11 cellular contexts compared by ENCODE assay signal in genomic region chr12:45987339-45987726, GRCh38. TPM values are rescaled to one million over a fixed set of nuclear protein-coding genes. Genes with fewer than 3 reads are reported as not detected.
DNase-seq lines count a peak whose midpoint lies in the region; ATAC-seq, FAIRE-seq and TF ChIP-seq lines count a peak whose summit lies in the region.
"Had no signal": no experiment of that assay in that cellular context is flagged by ENCODE, and none has a peak within 500 bp of the region (broad histone marks: within the 10 kb centered on the region; RNA-seq: fewer than 3 reads in every experiment).

No MANE protein-coding gene starts in this region.

- H3K9me3 ChIP-seq in left ventricle myocardium inferior (replicated peaks): no peaks in the 10 kb centered on the region
- no peaks in the 10 kb centered on the region for H3K9me3 ChIP-seq in hepatocyte (ENCODE audit: low read depth)
- H3K9me3 ChIP-seq in thoracic aorta: no peaks in the 10 kb centered on the region
- H3K9me3 ChIP-seq in kidney (ENCODE audit: control insufficient read depth in 1 of 2, low read length in 2 of 2): no peaks in the 10 kb centered on the region

- H3K27me3 ChIP-seq in left ventricle myocardium inferior (ENCODE audit: low read depth) (no peaks in the 10 kb centered on the region), hepatocyte (no peaks in the 10 kb centered on the region), thoracic aorta (replicated peaks; ENCODE audit: insufficient read depth) (no peaks in the 10 kb centered on the region)

- intact Hi-C loops in left ventricle myocardium inferior (cut with micrococcal nuclease) (no loop called here), cardiac septum (cut with DNase I) (no loop called here), kidney (cut with DNase I) (no loop called here)

- DNase-seq in left ventricle myocardium inferior (no peak), cardiac septum (ENCODE audit: low spot score) (no peak), hepatocyte (ENCODE audit: low spot score) (no peak), thoracic aorta (ENCODE audit: low spot score) (no peak), kidney (no peak), AML-193 (lab: John Stamatoyannopoulos, UW) (no peak)
- DNase-seq: activated CD4-positive, alpha-beta T cell treated with anti-CD3 and anti-CD28 coated beads, Interleukin-2, amount 50 U/mL, for 48 hours; COR-L47; NCI-H1092 treated with DMSO at 0.1 percent for 48 hours had no signal

- no peaks in the 10 kb centered on the region for H3K9me2 ChIP-seq in hepatocyte (replicated peaks; ENCODE audit: insufficient read depth)

- H3K4me2 ChIP-seq in hepatocyte: peak overlapping the region; percentile 84

- TF ChIP-seq CTCF in left ventricle myocardium inferior (IDR thresholded peaks at IDR 0.05; ENCODE audit: borderline replicate concordance) (no peak), VCaP (conservative IDR thresholded peaks at IDR 0.05) (no peak), hepatocyte (IDR thresholded peaks at IDR 0.05; ENCODE audit: poor library complexity) (no peak), thoracic aorta (IDR thresholded peaks at IDR 0.05) (no peak), kidney (IDR thresholded peaks at IDR 0.05; ENCODE audit: borderline replicate concordance, extremely low read depth, insufficient read depth) (no peak)

- no peaks in the 10 kb centered on the region for H3K36me3 ChIP-seq in left ventricle myocardium inferior
- H3K36me3 ChIP-seq in hepatocyte (replicated peaks; ENCODE audit: insufficient read depth, low read depth): no peaks in the 10 kb centered on the region
- no peaks in the 10 kb centered on the region for H3K36me3 ChIP-seq in thoracic aorta
- no peaks in the 10 kb centered on the region for H3K36me3 ChIP-seq in kidney (ENCODE audit: control insufficient read depth in 1 of 2, insufficient read depth in 2 of 2, low read length in 2 of 2)

- peaks cover 93% of the 10 kb centered on the region for H3K4me1 ChIP-seq in left ventricle myocardium inferior
- peaks cover 22% of the 10 kb centered on the region for H3K4me1 ChIP-seq in hepatocyte (ENCODE audit: insufficient read depth)
- peaks cover 50 to 65% of the 10 kb centered on the region in 2 donors for H3K4me1 ChIP-seq in thoracic aorta (ENCODE audit: control insufficient read depth in 1 of 2, low read depth in 2 of 2)
- peaks cover 16 to 20% of the 10 kb centered on the region in 2 donors for H3K4me1 ChIP-seq in kidney (ENCODE audit: control insufficient read depth in 1 of 2, insufficient read depth in 1 of 2, low read depth in 1 of 2, low read length in 2 of 2)

- peaks cover 72% of the 10 kb centered on the region for H3K79me2 ChIP-seq in hepatocyte

- WGBS in hepatocyte (ENCODE audit: low lambda C conversion rate, missing lambda C conversion rate): 73% methylated on average over 3 of the region's 3 CpGs

- FAIRE-seq in kidney (lab: Jason Lieb, UNC): no peak

- peak overlapping the region; percentile 99 for H3K27ac ChIP-seq in left ventricle myocardium inferior (replicated peaks)
- peak overlapping the region; percentile 99; the same call in 1 of the 2 replicates for H3K27ac ChIP-seq in VCaP
- no peak overlapping the region for H3K27ac ChIP-seq in hepatocyte
- no peak overlapping the region for H3K27ac ChIP-seq in thoracic aorta
- peak overlapping the region in 1 of 2 donors; percentile 28 for H3K27ac ChIP-seq in kidney (ENCODE audit: low read depth in 2 of 2, low read length in 2 of 2)

- H4K20me1 ChIP-seq in hepatocyte (ENCODE audit: insufficient read depth, poor library complexity, severe bottlenecking): peaks cover 62% of the 10 kb centered on the region

- ATAC-seq in thoracic aorta (ENCODE audit: insufficient number of reproducible peaks, low FRiP score, low read depth) (no peak), GM18520 (IDR thresholded peaks at IDR 0.05; ENCODE audit: unreplicated experiment) (no peak)

- H3K9ac ChIP-seq in kidney (ENCODE audit: low read length in 2 of 2): no peak overlapping the region

- H2AFZ ChIP-seq in hepatocyte: no peak overlapping the region

- peak overlapping the region; percentile 93 for H3K4me3 ChIP-seq in left ventricle myocardium inferior
- no peak overlapping the region for H3K4me3 ChIP-seq in hepatocyte
- peak overlapping the region; percentile 87 for H3K4me3 ChIP-seq in thoracic aorta
- peak overlapping the region in 1 of 2 donors; percentile 11 for H3K4me3 ChIP-seq in kidney (ENCODE audit: low read length in 2 of 2)

RNA-seq across cellular contexts. Expression of gene SCAF11, which starts 3.0 kb away (rescaled TPM):
- 90.7 TPM for total RNA-seq in left ventricle myocardium inferior
- 109 TPM for total RNA-seq in cardiac septum
- 102 and 123 TPM in 2 replicates for total RNA-seq in hepatocyte
- 47.6 and 49.7 TPM in 2 replicates for polyA plus RNA-seq in hepatocyte
- total RNA-seq in thoracic aorta: 100 to 1,000 TPM; 158 to 199 TPM
- 129 TPM for total RNA-seq in kidney
- polyA plus RNA-seq in kidney (ENCODE audit: insufficient read depth, low read depth, low replicate concordance): 21.0 TPM

Comparison
In these comparisons a context has a peak if more than half of its experiments do, and no peak if none do; other contexts are left out.
1. H3K27ac ChIP-seq: peak in left ventricle myocardium inferior (single experiment) and VCaP (single experiment); none in hepatocyte (single experiment) and thoracic aorta (0 of 2).